Comparison of ENCODE assay signal across 1 cellular context in genomic region chr7:43038229-43038628, GRCh38.
TF ChIP-seq lines count a peak whose summit lies in the region.

No MANE protein-coding gene starts in this region.

TF ChIP-seq in K562, 482 proteins besides CTCF, POLR2A, EP300 and RAD21 (continued from another document and continues in another):
- TF ChIP-seq MGA (IDR thresholded peaks at IDR 0.05) (peak; percentile 49), ATF2 (CRISPR knock-in tag; IDR thresholded peaks at IDR 0.05) (no peak), RREB1 (CRISPR knock-in tag; IDR thresholded peaks at IDR 0.05) (no peak), ZBTB12 (CRISPR knock-in tag; IDR thresholded peaks at IDR 0.05) (no peak), HDAC1 (IDR thresholded peaks at IDR 0.05) (no peak), E2F1 (CRISPR knock-in tag; IDR thresholded peaks at IDR 0.05) (no peak), SIX5 (IDR thresholded peaks at IDR 0.05; ENCODE audit: borderline replicate concordance in 1 of 2, insufficient read depth in 1 of 2, low read depth in 1 of 2, low read length in 2 of 2) (no peak), TRIM24 (IDR thresholded peaks at IDR 0.05) (0 out of 4 replicates have a peak, but pooled peaks of 1 of the 2 experiments have one; percentile 35), NFIC (IDR thresholded peaks at IDR 0.05) (no peak), TRIM28 (IDR thresholded peaks at IDR 0.05) (no peak), ZKSCAN8 (CRISPR knock-in tag; IDR thresholded peaks at IDR 0.05) (no peak), TCFL5 (CRISPR knock-in tag; conservative IDR thresholded peaks at IDR 0.05) (no peak), MYC (IDR thresholded peaks at IDR 0.05; ENCODE audit: low read depth, low read length) (peak; percentile 39; the same call in 1 of the 2 replicates), MYC (CRISPR knock-in tag; IDR thresholded peaks at IDR 0.05; ENCODE audit: borderline replicate concordance, low read depth) (no peak), NCOA4 (IDR thresholded peaks at IDR 0.05; ENCODE audit: partially characterized antibody) (no peak), ZNF696 (CRISPR knock-in tag; conservative IDR thresholded peaks at IDR 0.05) (no peak), TFAM (CRISPR knock-in tag; conservative IDR thresholded peaks at IDR 0.05) (no peak), XRCC3 (IDR thresholded peaks at IDR 0.05) (no peak), IRF9 (tag; IDR thresholded peaks at IDR 0.05) (no peak), YBX1 (IDR thresholded peaks at IDR 0.05) (no peak), E2F6 (IDR thresholded peaks at IDR 0.05; ENCODE audit: borderline replicate concordance in 1 of 2, extremely low read depth in 1 of 2, insufficient read depth in 1 of 2, insufficient read length in 1 of 2, low read depth in 1 of 2, low read length in 1 of 2, poor library complexity in 1 of 2, severe bottlenecking in 1 of 2) (no peak), ERF (CRISPR knock-in tag; IDR thresholded peaks at IDR 0.05) (no peak), NR2C1 (IDR thresholded peaks at IDR 0.05) (no peak), NR2C1 (tag; IDR thresholded peaks at IDR 0.05) (no peak), STAT5A (IDR thresholded peaks at IDR 0.05; ENCODE audit: borderline replicate concordance, low read length) (no peak), ZNF79 (CRISPR knock-in tag; IDR thresholded peaks at IDR 0.05; ENCODE audit: low read depth) (no peak), ATF3 (IDR thresholded peaks at IDR 0.05) (peak; percentile 31), ATF3 (CRISPR knock-in tag; conservative IDR thresholded peaks at IDR 0.05) (no peak), CBX1 (IDR thresholded peaks at IDR 0.05; ENCODE audit: low read depth) (no peak), YY1 (IDR thresholded peaks at IDR 0.05; ENCODE audit: borderline replicate concordance in 1 of 3, control insufficient read depth in 1 of 3, extremely low read depth in 1 of 3, insufficient read depth in 3 of 3, insufficient read length in 1 of 3, insufficient replicate concordance in 2 of 3, low read depth in 1 of 3, low read length in 2 of 3) (no peak), FOXJ3 (CRISPR knock-in tag; IDR thresholded peaks at IDR 0.05) (no peak), STAT5B (CRISPR knock-in tag; IDR thresholded peaks at IDR 0.05) (no peak), SETDB1 (IDR thresholded peaks at IDR 0.05; ENCODE audit: low read length) (no peak), TBL1XR1 (IDR thresholded peaks at IDR 0.05; ENCODE audit: low read length in 2 of 2) (no peak), EP400 (IDR thresholded peaks at IDR 0.05) (peak; percentile 31), LARP7 (IDR thresholded peaks at IDR 0.05) (no peak), ZKSCAN3 (CRISPR knock-in tag; IDR thresholded peaks at IDR 0.05) (no peak), FOSL1 (tag; conservative IDR thresholded peaks at IDR 0.05) (0 out of 2 replicates have a peak, but pooled peaks have one; percentile 18)
